In the genomic region with DNA sequence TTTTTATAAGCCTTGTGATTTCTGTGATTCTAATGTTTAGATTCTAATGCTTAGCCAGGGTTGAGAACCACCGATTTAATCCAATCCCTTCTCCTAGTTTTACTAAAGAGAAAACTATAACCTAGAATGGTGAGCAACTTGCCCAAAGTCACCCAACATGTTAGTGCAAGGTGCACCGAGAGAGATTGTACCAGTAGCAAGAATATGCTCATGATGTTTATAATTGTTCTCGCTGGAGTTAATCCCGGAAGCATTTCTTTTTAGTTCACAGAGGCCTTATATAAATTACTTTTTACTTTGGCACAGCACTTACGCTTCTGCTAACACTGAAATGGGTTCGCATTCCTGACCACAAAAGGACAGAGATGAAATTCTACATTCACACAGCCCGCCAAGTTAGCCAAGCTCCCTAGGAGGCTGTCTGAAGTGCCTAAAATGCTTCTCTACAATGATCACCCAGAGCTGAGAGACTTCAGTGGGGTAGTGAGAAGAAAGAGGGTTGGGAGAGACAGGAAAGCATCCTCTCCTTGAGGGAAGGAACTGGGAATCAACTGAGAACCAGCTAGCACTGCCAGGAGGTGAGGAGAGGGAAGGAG, we compare ENCODE assay signal across 8 cellular contexts. TPM values are rescaled to one million over a fixed set of nuclear protein-coding genes. Genes with fewer than 3 reads are reported as not detected.
DNase-seq lines count a peak whose midpoint lies in the region; ATAC-seq and TF ChIP-seq lines count a peak whose summit lies in the region.

No MANE protein-coding gene starts in this region.

- H3K27ac ChIP-seq in ACC112 (ENCODE audit: low read depth, low read length) (peak overlapping the region; percentile 91), HL-60 (replicated peaks) (peak overlapping the region; percentile 97), mammary epithelial cell (ENCODE audit: insufficient read depth, low read depth, low read length) (no peak overlapping the region)

- H3K79me2 ChIP-seq in ACC112 (ENCODE audit: control insufficient read depth, insufficient read depth, low read length, unreplicated experiment) (no peaks in the 10 kb centered on the region), mammary epithelial cell (ENCODE audit: insufficient read depth, low read length) (no peaks in the 10 kb centered on the region)

- H4K20me1 ChIP-seq in mammary epithelial cell (ENCODE audit: insufficient read depth, low read length), result no peaks in the 10 kb centered on the region

- TF ChIP-seq CTCF in HL-60 (IDR thresholded peaks at IDR 0.05; ENCODE audit: insufficient read depth, low read length), result no peak
- no peak for TF ChIP-seq CTCF in mammary epithelial cell (conservative IDR thresholded peaks at IDR 0.05 in 1 of 2, IDR thresholded peaks at IDR 0.05 in 1 of 2; ENCODE audit: extremely low read depth in 1 of 2, insufficient read depth in 1 of 2, low read depth in 1 of 2, low read length in 2 of 2)
- no peak for TF ChIP-seq CTCF in omental fat pad (IDR thresholded peaks at IDR 0.05)

- no peak for ATAC-seq in omental fat pad (ENCODE audit: low FRiP score)

- in situ Hi-C loops in mammary epithelial cell (cut with MboI; ENCODE audit: low sequenced_read_pairs in 2 of 2), result no loop called here

- H3K27me3 ChIP-seq in ACC112 (ENCODE audit: insufficient read depth, low read length), result no peaks in the 10 kb centered on the region
- no peaks in the 10 kb centered on the region for H3K27me3 ChIP-seq in HL-60 (ENCODE audit: insufficient read depth, poor library complexity, severe bottlenecking)
- no peaks in the 10 kb centered on the region for H3K27me3 ChIP-seq in mammary epithelial cell (ENCODE audit: insufficient read depth, low read length)
- peaks cover 6% of the 10 kb centered on the region for H3K27me3 ChIP-seq in mucosa of stomach (ENCODE audit: control insufficient read depth, insufficient read depth, low read length)

- WGBS in mammary epithelial cell (ENCODE audit: low coverage, missing lambda C conversion rate), result 28% methylated on average over 7 of the region's 7 CpGs

- H3K36me3 ChIP-seq in ACC112 (ENCODE audit: insufficient read depth, low read length) (no peaks in the 10 kb centered on the region), mammary epithelial cell (ENCODE audit: insufficient read depth, low read length) (no peaks in the 10 kb centered on the region), mucosa of stomach (ENCODE audit: control insufficient read depth, insufficient read depth, low read length) (no peaks in the 10 kb centered on the region)

- no TSS peak for BruUV-seq in mammary epithelial cell (replicated peaks; lab: Mats Ljungman, UMichigan)

- intact Hi-C loops in mammary epithelial cell (cut with micrococcal nuclease), result no loop called here

- peak overlapping the region; percentile 84 for H3K4me2 ChIP-seq in mammary epithelial cell (ENCODE audit: insufficient read depth, low read depth, low read length)

- dilution Hi-C loops in mammary epithelial cell (cut with HindIII; ENCODE audit: low sequenced_read_pairs), result loop anchor here (10.0 kb wide), 1 partner anchor 220 kb away; the partner anchor contains the start of gene DGKA

- H3K9ac ChIP-seq in mammary epithelial cell (ENCODE audit: insufficient read depth, low read length), result no peak overlapping the region
- peak overlapping the region; percentile 90 for H3K9ac ChIP-seq in mucosa of stomach (ENCODE audit: low read length)

- DNase-seq in HL-60 (ENCODE audit: low read depth in 1 of 2, low spot score in 1 of 2) (no peak), mammary epithelial cell (no peak), NCI-H748 (lab: John Stamatoyannopoulos, UW; ENCODE audit: unreplicated experiment) (no peak), glomerular visceral epithelial cell (ENCODE audit: extremely low spot score) (no peak), T1000 (lab: John Stamatoyannopoulos, UW) (no peak), omental fat pad (ENCODE audit: low spot score) (no peak)

- CTCF ChIA-PET in mammary epithelial cell (lab: Charles Lee; ENCODE audit: low non-redundant PET), result interaction anchor here (0.7 kb wide), 1 partner anchor 23 kb away, joined by 3 read pairs; no protein-coding TSS in a partner anchor

- peaks cover 64% of the 10 kb centered on the region for H3K4me1 ChIP-seq in ACC112 (ENCODE audit: control insufficient read depth, insufficient read depth, low read length, unreplicated experiment)
- peaks cover 49% of the 10 kb centered on the region for H3K4me1 ChIP-seq in mammary epithelial cell (ENCODE audit: insufficient read depth, low read length)
- peaks cover 42% of the 10 kb centered on the region for H3K4me1 ChIP-seq in mucosa of stomach (ENCODE audit: control insufficient read depth, insufficient read depth, low read length)

- H2AFZ ChIP-seq in ACC112 (ENCODE audit: low read length, unreplicated experiment) (peak overlapping the region; percentile 90), mammary epithelial cell (ENCODE audit: low read depth, low read length) (peak overlapping the region; percentile 99)

- H3K9me3 ChIP-seq in mammary epithelial cell (replicated peaks; ENCODE audit: insufficient read depth, low read length), result no peaks in the 10 kb centered on the region
- H3K9me3 ChIP-seq in mucosa of stomach (ENCODE audit: control insufficient read depth, low read length), result no peaks in the 10 kb centered on the region

- peak overlapping the region; percentile 78 for H3K4me3 ChIP-seq in ACC112 (ENCODE audit: low read depth, low read length)
- H3K4me3 ChIP-seq in HL-60 (replicated peaks; ENCODE audit: insufficient read depth, low read length), result peak overlapping the region; percentile 82
- H3K4me3 ChIP-seq in mammary epithelial cell (replicated peaks in 1 of 3; ENCODE audit: insufficient read depth in 1 of 3, low read depth in 2 of 3, low read length in 3 of 3), result peak overlapping the region; percentile 64 to 82 (median 72)
- H3K4me3 ChIP-seq in mucosa of stomach (ENCODE audit: low read length), result peak overlapping the region; percentile 89

RNA-seq across cellular contexts. Expression of gene BLOC1S1, which starts 0.6 kb away (rescaled TPM):
- total RNA-seq in mammary epithelial cell (10 to 100 TPM; 29.7 to 71.0 TPM), omental fat pad (100 to 1,000 TPM; 168 to 247 (median 213) TPM)
- 123 TPM for polyA plus RNA-seq in mammary epithelial cell
- polyA minus RNA-seq in mammary epithelial cell, result 42.0 TPM

RNA-seq across cellular contexts. Expression of gene RDH5, which starts 4.9 kb away (rescaled TPM):
- total RNA-seq in mammary epithelial cell (1 to 10 TPM; 2.5 to 4.4 TPM), omental fat pad (100 to 1,000 TPM in 2 of 4 donors, 10 to 100 TPM in 2; 77.4 to 119 (median 100) TPM)
- 2.1 TPM for polyA plus RNA-seq in mammary epithelial cell
- polyA minus RNA-seq in mammary epithelial cell, result 3.1 TPM

RNA-seq across cellular contexts. Expression of gene ITGA7, which starts 7.6 kb away (rescaled TPM):
- total RNA-seq in mammary epithelial cell (1 to 10 TPM in 1 of 2 donors, under 1 TPM in 1; 0.33 to 2.1 TPM), omental fat pad (100 to 1,000 TPM; 101 to 207 (median 156) TPM)
- polyA plus RNA-seq in mammary epithelial cell, result 0.28 TPM
- polyA minus RNA-seq in mammary epithelial cell, result not detected

RNA-seq across cellular contexts. Expression of gene CD63, which starts 13.5 kb away (rescaled TPM):
- total RNA-seq in mammary epithelial cell, result 100 to 1,000 TPM; 552 to 814 TPM
- polyA plus RNA-seq in mammary epithelial cell, result 822 TPM
- 467 TPM for polyA minus RNA-seq in mammary epithelial cell
- total RNA-seq in omental fat pad, result 1,000 to 10,000 TPM in 2 of 4 donors, 100 to 1,000 TPM in 2; 736 to 1,401 (median 892) TPM

RNA-seq across cellular contexts. Expression of gene GDF11, which starts 27.7 kb away (rescaled TPM):
- total RNA-seq in mammary epithelial cell (10 to 100 TPM in 1 of 2 donors, 1 to 10 TPM in 1; 2.2 to 11.1 TPM), omental fat pad (1 to 10 TPM; 1.9 to 5.4 (median 2.5) TPM)
- polyA plus RNA-seq in mammary epithelial cell, result 8.1 TPM
- polyA minus RNA-seq in mammary epithelial cell, result 7.4 TPM

Comparison
In these comparisons a context has a peak if more than half of its experiments do, and no peak if none do; other contexts are left out.
1. RNA of gene RDH5, which starts 4.9 kb away (total RNA-seq): 77.4 to 119 TPM in omental fat pad; 2.5 to 4.4 TPM in mammary epithelial cell; every median in the first group is over 10 times any median in the second.
2. RNA of gene ITGA7, which starts 7.6 kb away (total RNA-seq): 101 to 207 TPM in omental fat pad; 0.33 to 2.1 TPM in mammary epithelial cell; every median in the first group is over 10 times any median in the second.
3. Peak in every context shown above with its lines, with median percentiles within 50 percentile points of each other: H3K4me3 ChIP-seq.